8 cellular contexts compared by ENCODE assay signal in the genomic region with DNA sequence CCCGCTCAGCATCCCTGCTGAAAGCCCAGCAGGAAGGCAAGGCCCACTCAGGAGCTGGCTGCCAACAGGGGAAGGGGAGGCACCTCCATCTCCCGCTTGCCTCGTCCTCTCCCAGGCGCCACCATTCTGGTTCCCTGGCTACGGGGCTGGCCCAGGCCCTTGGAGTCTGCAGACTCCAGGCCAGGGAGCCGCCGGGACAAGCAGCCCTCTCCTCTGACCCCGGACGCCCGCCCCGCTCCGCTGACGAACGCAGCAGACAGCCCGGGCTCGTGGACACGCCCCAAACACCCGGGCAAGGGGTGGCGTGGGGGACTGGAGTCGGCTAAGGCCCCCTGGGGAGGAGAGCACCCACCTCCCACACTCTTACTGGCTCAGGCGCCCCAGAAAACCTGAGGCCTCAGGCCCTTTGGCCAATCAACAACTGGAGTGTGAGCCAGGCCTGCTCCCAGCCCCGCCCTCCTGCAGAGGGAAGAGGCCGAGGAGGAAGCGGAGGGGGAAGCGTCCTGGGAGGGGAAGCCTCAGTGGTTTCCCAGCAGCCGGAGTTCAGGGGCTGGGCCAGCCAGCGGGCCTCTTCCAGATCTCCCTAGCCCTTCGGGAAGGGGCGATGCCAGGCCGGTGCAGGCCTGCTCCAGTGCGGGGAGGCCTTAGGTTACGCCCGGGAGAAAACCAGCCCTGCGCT. TPM values are rescaled to one million over a fixed set of nuclear protein-coding genes. Genes with fewer than 3 reads are reported as not detected.
DNase-seq lines count a peak whose midpoint lies in the region; ATAC-seq and TF ChIP-seq lines count a peak whose summit lies in the region.

No MANE protein-coding gene starts in this region.

- H3K4me1 Mint-ChIP-seq in activated T-helper 1 cell treated with anti-CD3 and anti-CD28 coated beads, Interleukin-12 subunit alpha, Interleukin-12 subunit beta, Interleukin-2, Interleukin-4 antibody, amounts not matched to agents 30 ng/mL and 10 ng/mL and 1 ng/mL, durations not matched to agents 14 hours and 24 hours and 36 hours (ENCODE audit: low read depth), result peaks cover 41% of the 10 kb centered on the region

- peaks cover 48 to 63% (median 59%) of the 10 kb centered on the region in 3 donors for H3K4me1 ChIP-seq in esophagus squamous epithelium
- peaks cover 58% of the 10 kb centered on the region for H3K4me1 ChIP-seq in mucosa of stomach (ENCODE audit: control insufficient read depth, insufficient read depth, low read length)
- H3K4me1 ChIP-seq in subcutaneous abdominal adipose tissue (ENCODE audit: control insufficient read depth in 5 of 5, insufficient read depth in 5 of 5, low read length in 5 of 5), result peaks cover 32 to 77% (median 59%) of the 10 kb centered on the region in 5 donors

- H3K36me3 ChIP-seq in esophagus squamous epithelium (peaks cover 0 to 8% (median 4%) of the 10 kb centered on the region in 3 donors), mucosa of stomach (ENCODE audit: control insufficient read depth, insufficient read depth, low read length) (no peaks in the 10 kb centered on the region), subcutaneous abdominal adipose tissue (ENCODE audit: control insufficient read depth in 5 of 5, insufficient read depth in 5 of 5, low read length in 5 of 5) (no peaks in the 10 kb centered on the region)

- peak overlapping the region; percentile 18 to 95 (median 39) for H3K4me3 ChIP-seq in esophagus squamous epithelium
- peak overlapping the region; percentile 28 for H3K4me3 ChIP-seq in mucosa of stomach (ENCODE audit: low read length)
- peak overlapping the region; percentile 45 to 59 (median 49) for H3K4me3 ChIP-seq in subcutaneous abdominal adipose tissue (ENCODE audit: low read depth in 1 of 5, low read length in 5 of 5)

- peak overlapping the region; percentile 77 for H3K27ac Mint-ChIP-seq in activated T-helper 1 cell treated with anti-CD3 and anti-CD28 coated beads, Interleukin-12 subunit alpha, Interleukin-12 subunit beta, Interleukin-2, Interleukin-4 antibody, amounts not matched to agents 30 ng/mL and 10 ng/mL and 1 ng/mL, durations not matched to agents 14 hours and 24 hours and 36 hours

- H3K27ac ChIP-seq in esophagus squamous epithelium (peak overlapping the region; percentile 100), subcutaneous abdominal adipose tissue (ENCODE audit: low read depth, low read length) (peak overlapping the region; percentile 96)

- intact Hi-C loops in activated T-helper 1 cell treated with anti-CD3 and anti-CD28 coated beads, Interleukin-12 subunit alpha, Interleukin-12 subunit beta, Interleukin-2, Interleukin-4 antibody, amounts not matched to agents 30 ng/mL and 10 ng/mL and 1 ng/mL, durations not matched to agents 14 hours and 24 hours and 36 hours (cut with micrococcal nuclease), result no loop called here
- intact Hi-C loops in esophagus squamous epithelium (cut with DNase I), result no loop called here

- H3K36me3 Mint-ChIP-seq in activated T-helper 1 cell treated with anti-CD3 and anti-CD28 coated beads, Interleukin-12 subunit alpha, Interleukin-12 subunit beta, Interleukin-2, Interleukin-4 antibody, amounts not matched to agents 30 ng/mL and 10 ng/mL and 1 ng/mL, durations not matched to agents 14 hours and 24 hours and 36 hours (ENCODE audit: low read depth), result peaks cover 4% of the 10 kb centered on the region

- H3K27me3 Mint-ChIP-seq in activated T-helper 1 cell treated with anti-CD3 and anti-CD28 coated beads, Interleukin-12 subunit alpha, Interleukin-12 subunit beta, Interleukin-2, Interleukin-4 antibody, amounts not matched to agents 30 ng/mL and 10 ng/mL and 1 ng/mL, durations not matched to agents 14 hours and 24 hours and 36 hours (ENCODE audit: insufficient read depth), result no peaks in the 10 kb centered on the region

- H3K9me3 ChIP-seq in esophagus squamous epithelium (no peaks in the 10 kb centered on the region), mucosa of stomach (ENCODE audit: control insufficient read depth, low read length) (no peaks in the 10 kb centered on the region), subcutaneous abdominal adipose tissue (ENCODE audit: control insufficient read depth in 5 of 5, low read length in 5 of 5) (no peaks in the 10 kb centered on the region)

- WGBS in esophagus squamous epithelium, 2 donors, result 40% methylated on average over 1 of the region's 34 CpGs; no CpG with 5 or more reads in 1 of the 2 donors

- no peaks in the 10 kb centered on the region for H3K9me3 Mint-ChIP-seq in activated T-helper 1 cell treated with anti-CD3 and anti-CD28 coated beads, Interleukin-12 subunit alpha, Interleukin-12 subunit beta, Interleukin-2, Interleukin-4 antibody, amounts not matched to agents 30 ng/mL and 10 ng/mL and 1 ng/mL, durations not matched to agents 14 hours and 24 hours and 36 hours

- H3K27me3 ChIP-seq in esophagus squamous epithelium (no peaks in the 10 kb centered on the region), mucosa of stomach (ENCODE audit: control insufficient read depth, insufficient read depth, low read length) (no peaks in the 10 kb centered on the region), subcutaneous abdominal adipose tissue (ENCODE audit: control insufficient read depth in 5 of 5, insufficient read depth in 4 of 5, low read length in 5 of 5) (no peaks in the 10 kb centered on the region)

- H3K9ac ChIP-seq in mucosa of stomach (ENCODE audit: low read length), result peak overlapping the region; percentile 67
- peak overlapping the region in 4 of 5 donors; percentile 53 to 82 (median 78) for H3K9ac ChIP-seq in subcutaneous abdominal adipose tissue (ENCODE audit: low read length in 5 of 5)

- peak in 3 of 4 donors; percentile 30 to 80 (median 56) for TF ChIP-seq POLR2A in esophagus squamous epithelium (IDR thresholded peaks at IDR 0.05)

- peak; percentile 6 for ATAC-seq in GM21423 (IDR thresholded peaks at IDR 0.05; ENCODE audit: unreplicated experiment)
- no peak for ATAC-seq in HG02970 (IDR thresholded peaks at IDR 0.05; ENCODE audit: low FRiP score, unreplicated experiment)

- H3K4me3 Mint-ChIP-seq in activated T-helper 1 cell treated with anti-CD3 and anti-CD28 coated beads, Interleukin-12 subunit alpha, Interleukin-12 subunit beta, Interleukin-2, Interleukin-4 antibody, amounts not matched to agents 30 ng/mL and 10 ng/mL and 1 ng/mL, durations not matched to agents 14 hours and 24 hours and 36 hours, result peak overlapping the region; percentile 67

- DNase-seq in Ammon's horn (ENCODE audit: low spot score) (peak; percentile 87), NOMO-1 treated with DMSO at 0.1 percent for 48 hours (lab: John Stamatoyannopoulos, UW; ENCODE audit: unreplicated experiment) (peak; percentile 93), esophagus squamous epithelium (lab: John Stamatoyannopoulos, UW) (peak; percentile 78)
- DNase-seq in activated T-helper 1 cell treated with anti-CD3 and anti-CD28 coated beads, Interleukin-12 subunit alpha, Interleukin-12 subunit beta, Interleukin-2, Interleukin-4 antibody, amounts not matched to agents 30 ng/mL and 10 ng/mL and 1 ng/mL, durations not matched to agents 14 hours and 24 hours and 36 hours (ENCODE audit: low spot score), result peak; percentile 65

- TF ChIP-seq CTCF in esophagus squamous epithelium (IDR thresholded peaks at IDR 0.05), result no peak

RNA-seq across cellular contexts. Expression of a gene that starts 4.2 kb away (rescaled TPM):
- total RNA-seq in activated T-helper 1 cell treated with anti-CD3 and anti-CD28 coated beads, Interleukin-12 subunit alpha, Interleukin-12 subunit beta, Interleukin-2, Interleukin-4 antibody, amounts not matched to agents 30 ng/mL and 10 ng/mL and 1 ng/mL, durations not matched to agents 14 hours and 24 hours and 36 hours, result 31.5 and 35.9 TPM in 2 replicates
- 10 to 100 TPM in 3 of 4 donors, 1 to 10 TPM in 1; 7.2 to 23.0 (median 17.4) TPM for total RNA-seq in esophagus squamous epithelium

RNA-seq across cellular contexts. Expression of a gene that starts 59.4 kb away (rescaled TPM):
- 39.1 and 45.9 TPM in 2 replicates for total RNA-seq in activated T-helper 1 cell treated with anti-CD3 and anti-CD28 coated beads, Interleukin-12 subunit alpha, Interleukin-12 subunit beta, Interleukin-2, Interleukin-4 antibody, amounts not matched to agents 30 ng/mL and 10 ng/mL and 1 ng/mL, durations not matched to agents 14 hours and 24 hours and 36 hours
- 10 to 100 TPM; 24.3 to 67.9 (median 35.3) TPM for total RNA-seq in esophagus squamous epithelium
